Comparison of ENCODE assay signal across 11 cellular contexts in genomic region chr16:27368358-27368722, GRCh38. TPM values are rescaled to one million over a fixed set of nuclear protein-coding genes. Genes with fewer than 3 reads are reported as not detected.
A peak's percentile ranks its signal among the peaks of the same experiment; 100 is the strongest.
DNase-seq lines count a peak whose midpoint lies in the region; ATAC-seq and TF ChIP-seq lines count a peak whose summit lies in the region.
"Had no signal": no experiment of that assay in that cellular context is flagged by ENCODE, and none has a peak within 500 bp of the region (broad histone marks: within the 10 kb centered on the region; RNA-seq: fewer than 3 reads in every experiment).

No MANE protein-coding gene starts in this region.

- no peaks in the 10 kb centered on the region for H4K20me1 ChIP-seq in neural progenitor cell (ENCODE audit: low read depth)

- H3K27me3 ChIP-seq in Caco-2 (replicated peaks; ENCODE audit: control insufficient read depth, insufficient read depth, low read length): no peaks in the 10 kb centered on the region
- H3K27me3 ChIP-seq in neural progenitor cell: no peaks in the 10 kb centered on the region
- H3K27me3 ChIP-seq: transverse colon had no signal

- no peak overlapping the region for H2AFZ ChIP-seq in neural progenitor cell (replicated peaks)
- H2AFZ ChIP-seq: PC-9 had no signal

- no peak overlapping the region for H3K9ac ChIP-seq in neural progenitor cell

- H3K36me3 Mint-ChIP-seq in activated CD4-positive, alpha-beta T cell treated with anti-CD3 and anti-CD28 coated beads, Interleukin-2, amount 10 ng/mL, durations not matched to agents 7 days and 5 days (ENCODE audit: low read depth): peaks cover 51% of the 10 kb centered on the region
- H3K36me3 Mint-ChIP-seq in activated naive CD8-positive, alpha-beta T cell treated with anti-CD3 and anti-CD28 coated beads, Interleukin-2, amount 50 U/mL, for 24 hours (ENCODE audit: low read depth): peaks cover 42% of the 10 kb centered on the region
- no peaks in the 10 kb centered on the region for H3K36me3 Mint-ChIP-seq in osteocyte (ENCODE audit: unreplicated experiment)
- peaks cover 5% of the 10 kb centered on the region for H3K36me3 Mint-ChIP-seq in Caco-2 (ENCODE audit: insufficient read depth, unreplicated experiment)
- H3K36me3 Mint-ChIP-seq in neural progenitor cell: no peaks in the 10 kb centered on the region

- H3K4me3 ChIP-seq in Caco-2 (ENCODE audit: low read depth, low read length) (no peak overlapping the region), neural progenitor cell (no peak overlapping the region)
- H3K4me3 ChIP-seq: PC-9 had no signal

- no TSS peak for BruUV-seq in Caco-2 (replicated peaks; lab: Mats Ljungman, UMichigan)

- peaks cover 78% of the 10 kb centered on the region for H3K4me1 Mint-ChIP-seq in activated CD4-positive, alpha-beta T cell treated with anti-CD3 and anti-CD28 coated beads, Interleukin-2, amount 10 ng/mL, durations not matched to agents 7 days and 5 days
- H3K4me1 Mint-ChIP-seq in activated naive CD8-positive, alpha-beta T cell treated with anti-CD3 and anti-CD28 coated beads, Interleukin-2, amount 50 U/mL, for 24 hours: peaks cover 81% of the 10 kb centered on the region
- H3K4me1 Mint-ChIP-seq in osteocyte (ENCODE audit: unreplicated experiment) (peaks cover 12% of the 10 kb centered on the region), Caco-2 (ENCODE audit: low read depth, unreplicated experiment) (peaks cover 19% of the 10 kb centered on the region), neural progenitor cell (no peaks in the 10 kb centered on the region)

- H3K9me3 Mint-ChIP-seq in activated CD4-positive, alpha-beta T cell treated with anti-CD3 and anti-CD28 coated beads, Interleukin-2, amount 10 ng/mL, durations not matched to agents 7 days and 5 days: peaks cover 13% of the 10 kb centered on the region
- H3K9me3 Mint-ChIP-seq in activated naive CD8-positive, alpha-beta T cell treated with anti-CD3 and anti-CD28 coated beads, Interleukin-2, amount 50 U/mL, for 24 hours: peaks cover 14% of the 10 kb centered on the region
- H3K9me3 Mint-ChIP-seq in osteocyte (ENCODE audit: unreplicated experiment) (peaks cover 7% of the 10 kb centered on the region), Caco-2 (ENCODE audit: unreplicated experiment) (peaks cover 9% of the 10 kb centered on the region), neural progenitor cell (no peaks in the 10 kb centered on the region)

- H3K27ac ChIP-seq in KOPT-K1 (ENCODE audit: low read depth, low read length, poor library complexity, severe bottlenecking): peak overlapping the region; percentile 97
- H3K27ac ChIP-seq in neural progenitor cell: no peak overlapping the region
- H3K27ac ChIP-seq: PC-9 had no signal

- H3K9me3 ChIP-seq in KOPT-K1 (ENCODE audit: insufficient read depth, low read length, poor library complexity, severe bottlenecking): peaks cover 18% of the 10 kb centered on the region
- H3K9me3 ChIP-seq in Caco-2: no peaks in the 10 kb centered on the region
- no peaks in the 10 kb centered on the region for H3K9me3 ChIP-seq in neural progenitor cell (ENCODE audit: low read depth)
- H3K9me3 ChIP-seq: transverse colon had no signal

- ATAC-seq in activated naive CD8-positive, alpha-beta T cell treated with anti-CD3 and anti-CD28 coated beads, Interleukin-2, amount 50 U/mL, for 24 hours: no peak

- H3K4me1 ChIP-seq in Caco-2 (peaks cover 30% of the 10 kb centered on the region), neural progenitor cell (no peaks in the 10 kb centered on the region)

- peak; percentile 22 for TF ChIP-seq CTCF in osteocyte (IDR thresholded peaks at IDR 0.05)
- no peak for TF ChIP-seq CTCF in Caco-2 (IDR thresholded peaks at IDR 0.05; ENCODE audit: insufficient read depth in 1 of 2, low read depth in 1 of 2, low read length in 1 of 2, severe bottlenecking in 1 of 2, unreplicated experiment in 1 of 2)
- no peak for TF ChIP-seq CTCF in neural progenitor cell (IDR thresholded peaks at IDR 0.05)

- no peaks in the 10 kb centered on the region for H3K27me3 Mint-ChIP-seq in activated CD4-positive, alpha-beta T cell treated with anti-CD3 and anti-CD28 coated beads, Interleukin-2, amount 10 ng/mL, durations not matched to agents 7 days and 5 days
- H3K27me3 Mint-ChIP-seq in activated naive CD8-positive, alpha-beta T cell treated with anti-CD3 and anti-CD28 coated beads, Interleukin-2, amount 50 U/mL, for 24 hours: no peaks in the 10 kb centered on the region
- no peaks in the 10 kb centered on the region for H3K27me3 Mint-ChIP-seq in osteocyte (ENCODE audit: unreplicated experiment)
- H3K27me3 Mint-ChIP-seq in Caco-2 (ENCODE audit: insufficient read depth, unreplicated experiment): no peaks in the 10 kb centered on the region
- peaks cover 2% of the 10 kb centered on the region for H3K27me3 Mint-ChIP-seq in neural progenitor cell (ENCODE audit: insufficient read depth, low read depth)

- H3F3A ChIP-seq in neural progenitor cell (ENCODE audit: low read depth): no peaks in the 10 kb centered on the region

- H3K36me3 ChIP-seq in KOPT-K1 (ENCODE audit: insufficient read depth, low read length) (peaks cover 9% of the 10 kb centered on the region; the same call in 1 of the 2 replicates), Caco-2 (ENCODE audit: control insufficient read depth, insufficient read depth, low read length) (no peaks in the 10 kb centered on the region), neural progenitor cell (no peaks in the 10 kb centered on the region)
- H3K36me3 ChIP-seq: transverse colon had no signal

- DNase-seq in activated CD4-positive, alpha-beta T cell treated with anti-CD3 and anti-CD28 coated beads, Interleukin-2, amount 10 ng/mL, durations not matched to agents 7 days and 5 days: no peak
- no peak for DNase-seq in activated CD4-positive, alpha-beta T cell treated with anti-CD3 and anti-CD28 coated beads for 48 hours
- DNase-seq in activated naive CD8-positive, alpha-beta T cell treated with anti-CD3 and anti-CD28 coated beads, Interleukin-2, amount 50 U/mL, for 24 hours: no peak
- no peak for DNase-seq in osteocyte (ENCODE audit: extremely low spot score, unreplicated experiment)
- DNase-seq in Caco-2: no peak
- DNase-seq in stimulated activated CD4-positive, alpha-beta T cell treated with anti-CD3 and anti-CD28 coated beads, Interleukin-4, amount 100 ng/mL, for 1 hour: no peak
- no peak for DNase-seq in neural progenitor cell (ENCODE audit: low spot score)
- DNase-seq: cortex of kidney had no signal

- POLR2A ChIA-PET in activated CD4-positive, alpha-beta T cell treated with anti-CD3 and anti-CD28 coated beads, Interleukin-2, amount 10 ng/mL, durations not matched to agents 7 days and 5 days (lab: Charles Lee): interaction anchor here (0.9 kb wide), 1 partner anchor 77 kb away, joined by 3 read pairs; no protein-coding TSS in a partner anchor
- POLR2A ChIA-PET in Caco-2 (lab: Charles Lee): no interaction called here

- H3K4me2 ChIP-seq in neural progenitor cell: no peak overlapping the region

- CTCF ChIA-PET in activated CD4-positive, alpha-beta T cell treated with anti-CD3 and anti-CD28 coated beads, Interleukin-2, amount 10 ng/mL, durations not matched to agents 7 days and 5 days (lab: Charles Lee): interaction anchor here (0.5 to 5.7 kb wide), 32 partner anchors 9 to 211 kb away, joined by 3 to 46 read pairs (median 5); partner anchors contain the start of gene KDM8
- CTCF ChIA-PET in Caco-2 (lab: Charles Lee): interaction anchor here (0.6 to 1.8 kb wide), 7 partner anchors 20 to 189 kb away, joined by 3 to 22 read pairs (median 3); no protein-coding TSS in a partner anchor

- peak overlapping the region; percentile 98 for H3K27ac Mint-ChIP-seq in activated CD4-positive, alpha-beta T cell treated with anti-CD3 and anti-CD28 coated beads, Interleukin-2, amount 10 ng/mL, durations not matched to agents 7 days and 5 days
- peak overlapping the region; percentile 99 for H3K27ac Mint-ChIP-seq in activated naive CD8-positive, alpha-beta T cell treated with anti-CD3 and anti-CD28 coated beads, Interleukin-2, amount 50 U/mL, for 24 hours
- H3K27ac Mint-ChIP-seq in osteocyte (ENCODE audit: unreplicated experiment): no peak overlapping the region
- no peak overlapping the region for H3K27ac Mint-ChIP-seq in Caco-2 (ENCODE audit: unreplicated experiment)
- H3K27ac Mint-ChIP-seq in neural progenitor cell: no peak overlapping the region

- H3K79me2 ChIP-seq in neural progenitor cell (ENCODE audit: low read depth): no peaks in the 10 kb centered on the region

- intact Hi-C loops in Caco-2 (cut with micrococcal nuclease; ENCODE audit: unreplicated experiment): loop anchor here (1.0 to 5.0 kb wide), 3 partner anchors 89 to 215 kb away; no protein-coding TSS in a partner anchor

- peak overlapping the region; percentile 58 for H3K4me3 Mint-ChIP-seq in activated CD4-positive, alpha-beta T cell treated with anti-CD3 and anti-CD28 coated beads, Interleukin-2, amount 10 ng/mL, durations not matched to agents 7 days and 5 days
- peak overlapping the region; percentile 65 for H3K4me3 Mint-ChIP-seq in activated naive CD8-positive, alpha-beta T cell treated with anti-CD3 and anti-CD28 coated beads, Interleukin-2, amount 50 U/mL, for 24 hours
- H3K4me3 Mint-ChIP-seq in osteocyte (ENCODE audit: unreplicated experiment) (no peak overlapping the region), Caco-2 (ENCODE audit: unreplicated experiment) (no peak overlapping the region), neural progenitor cell (no peak overlapping the region)

RNA-seq across cellular contexts. Expression of gene IL21R, which starts 33.6 kb away (rescaled TPM):
- total RNA-seq in activated CD4-positive, alpha-beta T cell treated with anti-CD3 and anti-CD28 coated beads, Interleukin-2, amount 10 ng/mL, durations not matched to agents 7 days and 5 days: 10 to 100 TPM; 44.4 to 45.6 TPM
- 0.34 and 0.40 TPM in 2 replicates for total RNA-seq in osteocyte
- total RNA-seq in Caco-2 (2022): 0.07 and 0.12 TPM in 2 replicates
- 0.53 TPM in 1 of 2 replicates, not detected in the other for total RNA-seq in neural progenitor cell (ENCODE audit: low replicate concordance)

RNA-seq across cellular contexts. Expression of gene IL4R, which starts 54.6 kb away (rescaled TPM):
- total RNA-seq in activated CD4-positive, alpha-beta T cell treated with anti-CD3 and anti-CD28 coated beads, Interleukin-2, amount 10 ng/mL, durations not matched to agents 7 days and 5 days: 100 to 1,000 TPM; 242 to 262 TPM
- total RNA-seq in osteocyte (34.5 and 35.9 TPM in 2 replicates), Caco-2 (2022) (32.6 and 34.4 TPM in 2 replicates), neural progenitor cell (ENCODE audit: low replicate concordance) (6.6 and 9.6 TPM in 2 replicates)

Comparison
In these comparisons a context has a peak if more than half of its experiments do, and no peak if none do; other contexts are left out.
1. H3K27ac Mint-ChIP-seq: peak in activated CD4-positive, alpha-beta T cell treated with anti-CD3 and anti-CD28 coated beads, Interleukin-2, amount 10 ng/mL, durations not matched to agents 7 days and 5 days (single experiment) and activated naive CD8-positive, alpha-beta T cell treated with anti-CD3 and anti-CD28 coated beads, Interleukin-2, amount 50 U/mL, for 24 hours (single experiment); none in osteocyte (single experiment), Caco-2 (single experiment) and neural progenitor cell (single experiment).
2. H3K4me3 Mint-ChIP-seq: peak in activated CD4-positive, alpha-beta T cell treated with anti-CD3 and anti-CD28 coated beads, Interleukin-2, amount 10 ng/mL, durations not matched to agents 7 days and 5 days (single experiment) and activated naive CD8-positive, alpha-beta T cell treated with anti-CD3 and anti-CD28 coated beads, Interleukin-2, amount 50 U/mL, for 24 hours (single experiment); none in osteocyte (single experiment), Caco-2 (single experiment) and neural progenitor cell (single experiment).
3. RNA of gene IL21R, which starts 33.6 kb away (total RNA-seq): 44.4 to 45.6 TPM in activated CD4-positive, alpha-beta T cell treated with anti-CD3 and anti-CD28 coated beads, Interleukin-2, amount 10 ng/mL, durations not matched to agents 7 days and 5 days; 0.34 to 0.40 TPM in osteocyte, 0.07 to 0.12 TPM in Caco-2 and 0.53 TPM in neural progenitor cell; every median in the first group is over 10 times any median in the second.